ENCODE assay signal across 8 cellular contexts in genomic region chr12:15979096-15980091, GRCh38.
A peak's percentile ranks its signal among the peaks of the same experiment; 100 is the strongest.
DNase-seq lines count a peak whose midpoint lies in the region; ATAC-seq and TF ChIP-seq lines count a peak whose summit lies in the region.

No MANE protein-coding gene starts in this region.

- ATAC-seq in natural killer cell, result peak; percentile 58 to 63 (median 60)
- ATAC-seq in natural killer cell treated with Interleukin-12 subunit alpha and Interleukin-12 subunit beta and Interleukin-15 and Interleukin-18, amount 100 ng/mL, for 72 hours, result no peak

- peak overlapping the region in 1 of 2 donors; percentile 61 for H3K27ac Mint-ChIP-seq in natural killer cell
- no peak overlapping the region for H3K27ac Mint-ChIP-seq in natural killer cell treated with Interleukin-12 subunit alpha and Interleukin-12 subunit beta and Interleukin-15 and Interleukin-18, amount 100 ng/mL, for 72 hours
- H3K27ac Mint-ChIP-seq in chondrocyte (ENCODE audit: unreplicated experiment), result peak overlapping the region; percentile 55

- no CpG with 5 or more reads among the region's 2 CpGs for WGBS in mesodermal cell (ENCODE audit: insufficient coverage in 2 of 2), 2 experiments

- H3K4me3 ChIP-seq in mesodermal cell (ENCODE audit: extremely low read depth, insufficient read depth, low read length, poor library complexity, severe bottlenecking), result no peak overlapping the region

- H3K36me3 ChIP-seq in mesodermal cell (ENCODE audit: control insufficient read depth, insufficient read depth, low read length), result peaks cover 23% of the 10 kb centered on the region

- H3K27me3 Mint-ChIP-seq in natural killer cell (ENCODE audit: low read depth in 2 of 2), result no peaks in the 10 kb centered on the region
- H3K27me3 Mint-ChIP-seq in natural killer cell treated with Interleukin-12 subunit alpha and Interleukin-12 subunit beta and Interleukin-15 and Interleukin-18, amount 100 ng/mL, for 72 hours, result no peaks in the 10 kb centered on the region
- no peaks in the 10 kb centered on the region for H3K27me3 Mint-ChIP-seq in chondrocyte (ENCODE audit: low read depth)

- no peaks in the 10 kb centered on the region for H3K36me3 Mint-ChIP-seq in natural killer cell
- no peaks in the 10 kb centered on the region for H3K36me3 Mint-ChIP-seq in natural killer cell treated with Interleukin-12 subunit alpha and Interleukin-12 subunit beta and Interleukin-15 and Interleukin-18, amount 100 ng/mL, for 72 hours
- peaks cover 8% of the 10 kb centered on the region for H3K36me3 Mint-ChIP-seq in chondrocyte (ENCODE audit: low read depth)

- no peaks in the 10 kb centered on the region for H3K9me3 Mint-ChIP-seq in natural killer cell
- H3K9me3 Mint-ChIP-seq in natural killer cell treated with Interleukin-12 subunit alpha and Interleukin-12 subunit beta and Interleukin-15 and Interleukin-18, amount 100 ng/mL, for 72 hours, result no peaks in the 10 kb centered on the region
- H3K9me3 Mint-ChIP-seq in chondrocyte (ENCODE audit: low read depth), result no peaks in the 10 kb centered on the region

- TF ChIP-seq CTCF in natural killer cell (IDR thresholded peaks at IDR 0.05) (peak; percentile 40), chondrocyte (IDR thresholded peaks at IDR 0.05) (peak; percentile 73)

- H3K4me1 Mint-ChIP-seq in natural killer cell (peaks cover 0 to 10% of the 10 kb centered on the region in 2 donors), chondrocyte (ENCODE audit: low read depth) (peaks cover 52% of the 10 kb centered on the region)
- peaks cover 0 to 2% of the 10 kb centered on the region in 2 donors for H3K4me1 Mint-ChIP-seq in natural killer cell treated with Interleukin-12 subunit alpha and Interleukin-12 subunit beta and Interleukin-15 and Interleukin-18, amount 100 ng/mL, for 72 hours (ENCODE audit: low read depth in 2 of 2)

- peaks cover 25% of the 10 kb centered on the region for H3K4me1 ChIP-seq in mesodermal cell (ENCODE audit: control insufficient read depth, insufficient read depth, low read length, poor library complexity, severe bottlenecking)

- H3K9me3 ChIP-seq in mesodermal cell (ENCODE audit: control insufficient read depth, low read length), result no peaks in the 10 kb centered on the region

- no peak overlapping the region for H3K4me3 Mint-ChIP-seq in natural killer cell
- H3K4me3 Mint-ChIP-seq in natural killer cell treated with Interleukin-12 subunit alpha and Interleukin-12 subunit beta and Interleukin-15 and Interleukin-18, amount 100 ng/mL, for 72 hours, result no peak overlapping the region
- H3K4me3 Mint-ChIP-seq in chondrocyte (ENCODE audit: unreplicated experiment), result no peak overlapping the region

- H3K27ac ChIP-seq in mesodermal cell (ENCODE audit: low read depth, low read length, severe bottlenecking), result peak overlapping the region; percentile 78

- no peak for DNase-seq in natural killer cell
- DNase-seq in natural killer cell treated with Interleukin-12 subunit alpha and Interleukin-12 subunit beta and Interleukin-15 and Interleukin-18, amount 100 ng/mL, for 72 hours (ENCODE audit: low spot score), result no peak
- DNase-seq in HS-27A (ENCODE audit: low read depth), result peak; percentile 92
- no peak for DNase-seq in chondrocyte (ENCODE audit: low spot score)
- no peak for DNase-seq in Kasumi-1 (lab: John Stamatoyannopoulos, UW)
- DNase-seq in posterior vena cava (ENCODE audit: low spot score), result no peak
- DNase-seq in NCI-H1105 (lab: John Stamatoyannopoulos, UW), result no peak

- intact Hi-C loops in natural killer cell (cut with micrococcal nuclease), result no loop called here
- intact Hi-C loops in posterior vena cava (cut with DNase I), result no loop called here

Comparison
In these comparisons a context has a peak if more than half of its experiments do, and no peak if none do; other contexts are left out.
1. ATAC-seq: peak in natural killer cell (3 of 3); none in natural killer cell treated with Interleukin-12 subunit alpha and Interleukin-12 subunit beta and Interleukin-15 and Interleukin-18, amount 100 ng/mL, for 72 hours (0 of 2).